26 cellular contexts compared by ENCODE assay signal in the genomic region with DNA sequence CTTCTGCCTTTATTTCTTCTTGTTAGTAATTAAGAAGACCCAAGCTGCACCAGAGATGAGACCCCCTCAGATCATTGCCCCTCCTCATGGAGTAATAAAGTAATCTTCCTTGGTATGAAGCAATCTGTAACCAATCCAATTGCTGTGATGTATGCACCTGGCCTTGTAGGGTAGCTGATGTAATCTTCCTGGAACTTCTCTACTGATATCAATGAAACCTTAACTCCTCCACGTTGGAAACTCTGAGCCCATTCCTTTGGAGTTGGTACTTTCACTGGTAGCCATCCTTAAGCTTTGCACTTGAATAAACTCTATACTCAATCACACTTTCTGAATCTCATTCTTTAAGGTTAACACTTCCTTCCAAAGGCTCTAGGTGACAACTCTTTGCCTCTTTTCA. TPM values are rescaled to one million over a fixed set of nuclear protein-coding genes. Genes with fewer than 3 reads are reported as not detected.
DNase-seq lines count a peak whose midpoint lies in the region; ATAC-seq, FAIRE-seq and TF ChIP-seq lines count a peak whose summit lies in the region.
"Had no signal": no experiment of that assay in that cellular context is flagged by ENCODE, and none has a peak within 500 bp of the region (broad histone marks: within the 10 kb centered on the region; RNA-seq: fewer than 3 reads in every experiment).

No MANE protein-coding gene starts in this region.

- H3K27me3 Mint-ChIP-seq in immature natural killer cell (ENCODE audit: low read depth in 3 of 3) (peaks cover 3 to 9% (median 6%) of the 10 kb centered on the region in 3 donors), type B pancreatic cell (peaks cover 19% of the 10 kb centered on the region), CD14-positive monocyte (ENCODE audit: low read depth in 3 of 3) (peaks cover 2 to 17% (median 15%) of the 10 kb centered on the region in 3 donors)
- H3K27me3 Mint-ChIP-seq: CD4-positive, alpha-beta T cell had no signal

- BruUV-seq in K562 (replicated peaks; lab: Mats Ljungman, UMichigan): no TSS peak

- H3K27ac Mint-ChIP-seq in immature natural killer cell: no peak overlapping the region
- no peak overlapping the region for H3K27ac Mint-ChIP-seq in type B pancreatic cell
- no peak overlapping the region for H3K27ac Mint-ChIP-seq in CD14-positive monocyte
- H3K27ac Mint-ChIP-seq: CD4-positive, alpha-beta T cell; CD8-positive, alpha-beta T cell had no signal

- no peaks in the 10 kb centered on the region for H3K36me3 ChIP-seq in DND-41 (ENCODE audit: insufficient read depth, low read length)
- no peaks in the 10 kb centered on the region for H3K36me3 ChIP-seq in K562 (ENCODE audit: control insufficient read depth, insufficient read depth, low read length)
- H3K36me3 ChIP-seq: BE2C, BLaER1 had no signal

- intact Hi-C loops in K562 (cut with micrococcal nuclease) (no loop called here), CD14-positive monocyte (cut with micrococcal nuclease) (no loop called here)

- H4K20me1 ChIP-seq in DND-41 (ENCODE audit: insufficient read depth, low read length) (no peaks in the 10 kb centered on the region), K562 (replicated peaks; ENCODE audit: control insufficient read depth, insufficient read depth, low read length) (no peaks in the 10 kb centered on the region)
- H4K20me1 ChIP-seq: BLaER1 had no signal

- no peak for FAIRE-seq in K562 (lab: Jason Lieb, UNC)
- FAIRE-seq: A204.1, D721Med, GM12878, GM12892, GM18507, GM19239 had no signal

- no peaks in the 10 kb centered on the region for H3K79me2 ChIP-seq in DND-41 (ENCODE audit: insufficient read depth, low read length)
- no peaks in the 10 kb centered on the region for H3K79me2 ChIP-seq in K562 (ENCODE audit: control insufficient read depth, insufficient read depth, low read length)

- H3K4me3 Mint-ChIP-seq in immature natural killer cell: peak overlapping the region in 4 of 5 donors; percentile 28 to 68 (median 55)
- H3K4me3 Mint-ChIP-seq in type B pancreatic cell: no peak overlapping the region
- no peak overlapping the region for H3K4me3 Mint-ChIP-seq in CD14-positive monocyte
- H3K4me3 Mint-ChIP-seq: CD4-positive, alpha-beta T cell; CD8-positive, alpha-beta T cell had no signal

- no peak for TF ChIP-seq RAD21 in K562 (CRISPR knock-in tag; conservative IDR thresholded peaks at IDR 0.05 in 1 of 2, IDR thresholded peaks at IDR 0.05 in 1 of 2)

- H3K4me2 ChIP-seq in DND-41 (ENCODE audit: insufficient read depth, low read length) (no peak overlapping the region), K562 (ENCODE audit: insufficient read depth, low read length) (no peak overlapping the region)
- H3K4me2 ChIP-seq: BLaER1 had no signal

- no peak for TF ChIP-seq EP300 in K562 (IDR thresholded peaks at IDR 0.05; ENCODE audit: low read length)

- peaks cover 4% of the 10 kb centered on the region; the same call in 1 of the 2 replicates for H3K4me1 ChIP-seq in DND-41 (ENCODE audit: insufficient read depth, low read length)
- H3K4me1 ChIP-seq in K562 (replicated peaks in 1 of 2; ENCODE audit: control insufficient read depth in 2 of 2, insufficient read depth in 2 of 2, low read length in 2 of 2): peaks cover 0 to 7% of the 10 kb centered on the region in 2 experiments; a peak in 1 of 5 replicates
- H3K4me1 ChIP-seq: BE2C, Caco-2 had no signal

- H3K9me3 Mint-ChIP-seq in immature natural killer cell (no peaks in the 10 kb centered on the region), type B pancreatic cell (no peaks in the 10 kb centered on the region), CD14-positive monocyte (peaks cover 0 to 3% (median 0%) of the 10 kb centered on the region in 7 donors)
- H3K9me3 Mint-ChIP-seq: CD4-positive, alpha-beta T cell had no signal

- ATAC-seq in DND-41 (ENCODE audit: insufficient read depth, low read depth) (0 out of 3 replicates have a peak, but pooled peaks have one; percentile 29), K562 (no peak), GM18511 (IDR thresholded peaks at IDR 0.05; ENCODE audit: unreplicated experiment) (no peak)
- ATAC-seq: CD8-positive, alpha-beta T cell; GM12878 had no signal

- CTCF ChIA-PET in K562 (lab: Yijun Ruan, JAX; ENCODE audit: low intra/inter-chr PET ratio): no interaction called here

- no peaks in the 10 kb centered on the region for H3K9me1 ChIP-seq in K562 (ENCODE audit: control insufficient read depth, insufficient read depth, low read length)

- H3K36me3 Mint-ChIP-seq in immature natural killer cell (no peaks in the 10 kb centered on the region), type B pancreatic cell (no peaks in the 10 kb centered on the region), CD14-positive monocyte (no peaks in the 10 kb centered on the region)

- H3K27me3 ChIP-seq in DND-41 (ENCODE audit: insufficient read depth, low read length, poor library complexity): no peaks in the 10 kb centered on the region
- H3K27me3 ChIP-seq in K562 (ENCODE audit: control insufficient read depth in 2 of 2, insufficient read depth in 2 of 2, low read length in 2 of 2): peaks cover 50 to 61% of the 10 kb centered on the region in 2 experiments
- H3K27me3 ChIP-seq: BE2C, BLaER1 had no signal

- H3K4me1 Mint-ChIP-seq in immature natural killer cell (peaks cover 11 to 19% of the 10 kb centered on the region in 2 donors), type B pancreatic cell (ENCODE audit: unreplicated experiment) (no peaks in the 10 kb centered on the region), CD14-positive monocyte (no peaks in the 10 kb centered on the region)

- POLR2A ChIA-PET in K562 (lab: Yijun Ruan, JAX): interaction anchor here (0.5 kb wide), 1 partner anchor 152 kb away, joined by 3 read pairs; no protein-coding TSS in a partner anchor

- no peak for TF ChIP-seq CTCF in DND-41 (IDR thresholded peaks at IDR 0.05; ENCODE audit: borderline replicate concordance, extremely low read depth, low read length, poor library complexity, severe bottlenecking)
- no peak for TF ChIP-seq CTCF in K562 (IDR thresholded peaks at IDR 0.05 in 2 of 3, conservative IDR thresholded peaks at IDR 0.05 in 1 of 3; ENCODE audit: insufficient read depth in 2 of 3, low read depth in 1 of 3, low read length in 3 of 3)
- TF ChIP-seq CTCF in type B pancreatic cell (conservative IDR thresholded peaks at IDR 0.05): no peak
- no peak for TF ChIP-seq CTCF in CD14-positive monocyte (IDR thresholded peaks at IDR 0.05)

- 0% methylated on average over 1 of the region's 1 CpG for WGBS in K562 (ENCODE audit: insufficient coverage, low coverage, missing lambda C conversion rate)

- H3K9me3 ChIP-seq in DND-41 (ENCODE audit: insufficient read depth, low read length, severe bottlenecking) (peaks cover 3% of the 10 kb centered on the region), K562 (replicated peaks; ENCODE audit: control insufficient read depth, insufficient read depth, low read depth, low read length) (no peaks in the 10 kb centered on the region)
- H3K9me3 ChIP-seq: BE2C, Caco-2 had no signal

- DNase-seq in DND-41: no peak
- peak; percentile 55 for DNase-seq in NCI-H226
- DNase-seq in K562 (ENCODE audit: extremely low read depth in 1 of 4, low spot score in 3 of 4): no peak
- peak in 1 of 3 donors; percentile 18 for DNase-seq in immature natural killer cell
- DNase-seq in NCI-H510A treated with DMSO at 0.1 percent for 48 hours (lab: John Stamatoyannopoulos, UW): no peak
- no peak for DNase-seq in type B pancreatic cell (ENCODE audit: extremely low spot score, unreplicated experiment)
- DNase-seq in CD14-positive monocyte (ENCODE audit: low spot score): no peak
- DNase-seq: 8988T; ACHN; BE2C; C1 segment of cervical spinal cord; Caco-2; Calu3; CD4-positive, alpha-beta T cell; CD8-positive, alpha-beta T cell; DMS79 treated with DMSO at 0.1 percent for 48 hours; EL; GDM1 had no signal

- H3K4me3 ChIP-seq in DND-41 (ENCODE audit: low read depth in 1 of 2, low read length in 2 of 2): no peak overlapping the region
- H3K4me3 ChIP-seq in K562: no peak overlapping the region
- H3K4me3 ChIP-seq: BLaER1, GM12878 had no signal

- TF ChIP-seq POLR2A in K562 (conservative IDR thresholded peaks at IDR 0.05): no peak

- no peak overlapping the region for H3K27ac ChIP-seq in DND-41 (ENCODE audit: low read length)
- no peak overlapping the region for H3K27ac ChIP-seq in K562 (ENCODE audit: extremely low read depth, low read depth, low read length)
- H3K27ac ChIP-seq: BLaER1 had no signal

- in situ Hi-C loops in K562 (cut with MboI): no loop called here

- H2AFZ ChIP-seq in DND-41 (ENCODE audit: low read depth, low read length) (no peak overlapping the region), K562 (ENCODE audit: low read depth, low read length) (no peak overlapping the region)

- H3K9ac ChIP-seq in DND-41 (ENCODE audit: low read depth, low read length): no peak overlapping the region
- no peak overlapping the region for H3K9ac ChIP-seq in K562 (ENCODE audit: insufficient read depth in 1 of 2, low read depth in 2 of 2, low read length in 2 of 2)
- H3K9ac ChIP-seq: BLaER1 had no signal

TF ChIP-seq in K562, 482 proteins besides CTCF, POLR2A, EP300 and RAD21:
- TF ChIP-seq CEBPG (CRISPR knock-in tag; IDR thresholded peaks at IDR 0.05) (no peak), CEBPG (tag; conservative IDR thresholded peaks at IDR 0.05 in 1 of 2, IDR thresholded peaks at IDR 0.05 in 1 of 2) (peak; percentile 25 to 46; a peak in 2 of 4 replicates), ZNF23 (CRISPR knock-in tag; IDR thresholded peaks at IDR 0.05) (no peak)
TF ChIP-seq in K562: peak in this region for 1.

RNA-seq across cellular contexts. Expression of gene NSG1, which starts 31.6 kb away (rescaled TPM):
- not detected in 2 replicates for total RNA-seq in K562 (2011; cell fraction: chromatin; rRNA removed; ENCODE audit: low replicate concordance)
- not detected in 2 replicates for total RNA-seq in K562 (2011; cell fraction: nucleolus; rRNA removed)
- not detected in 2 replicates for total RNA-seq in K562 (2011; cell fraction: nucleoplasm; rRNA removed)
- total RNA-seq in K562 (2014; rRNA removed) (not detected in 2 replicates), K562 (2014; rRNA removed; fragmentation: Illumina TruSeq; extraction: Trizol) (not detected in 2 replicates), K562 (2015; rRNA removed; fragmentation: Illumina TruSeq; extraction: Trizol) (not detected in 2 replicates), K562 (2021) (not detected in 2 replicates), type B pancreatic cell (ENCODE audit: low replicate concordance) (71.9 and 216 TPM in 2 replicates)
- polyA plus RNA-seq in K562 (2011; rRNA removed) (not detected in 2 replicates), K562 (2014; fragmentation: Illumina TruSeq; extraction: Trizol) (not detected in 2 replicates), K562 (2014; fragmentation: Nextera tagmentation; extraction: Ambion mirVana) (not detected), K562 (2014; rRNA removed) (not detected in 2 replicates), immature natural killer cell (1 to 10 TPM; 2.5 to 7.9 (median 4.5) TPM), CD14-positive monocyte (under 1 TPM in 1 of 2 donors, not detected in 1; 0.10 TPM)
- polyA plus RNA-seq in K562 (2011; cell fraction: cytosol; rRNA removed): not detected in 2 replicates
- 0.04 TPM in 1 of 2 replicates, not detected in the other for polyA plus RNA-seq in K562 (2011; cell fraction: nucleus; rRNA removed)
- polyA plus RNA-seq in K562 (2012): 0.10 TPM in 1 of 2 replicates, not detected in the other
- not detected in 2 replicates for polyA minus RNA-seq in K562 (2011; rRNA and poly(A)+ RNA removed)
- polyA minus RNA-seq in K562 (2011; cell fraction: cytosol; rRNA and poly(A)+ RNA removed): not detected in 2 replicates
- polyA minus RNA-seq in K562 (2011; cell fraction: nucleus; rRNA and poly(A)+ RNA removed): not detected in 2 replicates
- total RNA-seq: Calu3 had no signal

Comparison
In these comparisons a context has a peak if more than half of its experiments do, and no peak if none do; other contexts are left out.
1. H3K4me3 Mint-ChIP-seq: peak in immature natural killer cell (4 of 5); none in type B pancreatic cell (single experiment) and CD14-positive monocyte (0 of 2).